2 cellular contexts compared by ENCODE assay signal in the genomic region with DNA sequence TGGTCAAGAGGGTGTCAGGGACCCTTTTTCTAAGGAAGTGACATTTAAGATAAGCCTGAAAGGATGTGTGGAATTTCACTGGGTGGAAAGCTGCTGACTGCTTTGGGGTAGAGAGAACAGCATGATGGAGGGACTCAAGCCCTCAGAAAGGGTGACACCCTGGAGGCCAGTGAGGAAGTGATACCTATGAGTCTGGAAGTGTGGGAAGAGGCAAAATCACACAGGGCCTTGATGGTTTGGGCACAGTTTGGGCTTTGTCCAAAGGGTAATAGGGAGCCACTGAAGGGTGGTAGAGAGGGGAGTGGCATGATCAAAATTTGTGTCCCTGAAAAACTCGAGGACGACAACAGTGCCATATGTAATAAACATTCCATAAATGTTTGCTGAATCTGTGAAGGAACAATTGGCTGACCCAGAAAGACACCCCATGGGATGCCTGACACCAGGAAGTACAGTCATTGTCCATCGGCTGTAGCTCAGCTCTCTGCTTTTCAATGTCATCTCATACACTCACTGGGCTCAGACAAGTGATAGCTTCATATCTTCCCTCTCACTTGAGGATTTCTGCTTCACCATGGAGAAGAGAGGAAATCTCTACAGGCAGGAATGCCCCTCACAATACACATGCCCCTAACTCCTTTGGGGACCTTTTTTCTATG.
TF ChIP-seq lines count a peak whose summit lies in the region.

No MANE protein-coding gene starts in this region.

TF ChIP-seq in SK-N-SH, 30 proteins besides CTCF, POLR2A, EP300 and RAD21:
- TF ChIP-seq IRF3 (IDR thresholded peaks at IDR 0.05; ENCODE audit: low read depth, low read length): no peak
- TF ChIP-seq RXRA (IDR thresholded peaks at IDR 0.05; ENCODE audit: borderline replicate concordance, low read depth): no peak
- no peak for TF ChIP-seq PBX3 (IDR thresholded peaks at IDR 0.05)

TF ChIP-seq in SK-N-SH treated with all-trans-retinoic acid at 6 μM for 48 hours, 23 proteins besides CTCF, POLR2A, EP300 and RAD21:
- TF ChIP-seq ESRRG (CRISPR knock-in tag; IDR thresholded peaks at IDR 0.05): no peak
- no peak for TF ChIP-seq ZNF70 (CRISPR knock-in tag; IDR thresholded peaks at IDR 0.05)
- TF ChIP-seq CSDC2 (CRISPR knock-in tag; IDR thresholded peaks at IDR 0.05): no peak
- TF ChIP-seq PATZ1 (CRISPR knock-in tag; IDR thresholded peaks at IDR 0.05; ENCODE audit: borderline replicate concordance): no peak
- TF ChIP-seq TCF4 (CRISPR knock-in tag; IDR thresholded peaks at IDR 0.05; ENCODE audit: borderline replicate concordance): no peak
- no peak for TF ChIP-seq ZFP3 (CRISPR knock-in tag; IDR thresholded peaks at IDR 0.05)
- no peak for TF ChIP-seq GLIS3 (CRISPR knock-in tag; IDR thresholded peaks at IDR 0.05)
- TF ChIP-seq, protein P1, sequence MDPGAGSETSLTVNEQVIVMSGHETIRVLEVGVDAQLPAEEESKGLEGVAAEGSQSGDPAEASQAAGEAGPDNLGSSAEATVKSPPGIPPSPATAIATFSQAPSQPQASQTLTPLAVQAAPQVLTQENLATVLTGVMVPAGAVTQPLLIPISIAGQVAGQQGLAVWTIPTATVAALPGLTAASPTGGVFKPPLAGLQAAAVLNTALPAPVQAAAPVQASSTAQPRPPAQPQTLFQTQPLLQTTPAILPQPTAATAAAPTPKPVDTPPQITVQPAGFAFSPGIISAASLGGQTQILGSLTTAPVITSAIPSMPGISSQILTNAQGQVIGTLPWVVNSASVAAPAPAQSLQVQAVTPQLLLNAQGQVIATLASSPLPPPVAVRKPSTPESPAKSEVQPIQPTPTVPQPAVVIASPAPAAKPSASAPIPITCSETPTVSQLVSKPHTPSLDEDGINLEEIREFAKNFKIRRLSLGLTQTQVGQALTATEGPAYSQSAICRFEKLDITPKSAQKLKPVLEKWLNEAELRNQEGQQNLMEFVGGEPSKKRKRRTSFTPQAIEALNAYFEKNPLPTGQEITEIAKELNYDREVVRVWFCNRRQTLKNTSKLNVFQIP (CRISPR knock-in tag; IDR thresholded peaks at IDR 0.05; ENCODE audit: borderline replicate concordance, low read depth): no peak
- TF ChIP-seq RARB (CRISPR knock-in tag; IDR thresholded peaks at IDR 0.05): no peak
- TF ChIP-seq, protein P2, sequence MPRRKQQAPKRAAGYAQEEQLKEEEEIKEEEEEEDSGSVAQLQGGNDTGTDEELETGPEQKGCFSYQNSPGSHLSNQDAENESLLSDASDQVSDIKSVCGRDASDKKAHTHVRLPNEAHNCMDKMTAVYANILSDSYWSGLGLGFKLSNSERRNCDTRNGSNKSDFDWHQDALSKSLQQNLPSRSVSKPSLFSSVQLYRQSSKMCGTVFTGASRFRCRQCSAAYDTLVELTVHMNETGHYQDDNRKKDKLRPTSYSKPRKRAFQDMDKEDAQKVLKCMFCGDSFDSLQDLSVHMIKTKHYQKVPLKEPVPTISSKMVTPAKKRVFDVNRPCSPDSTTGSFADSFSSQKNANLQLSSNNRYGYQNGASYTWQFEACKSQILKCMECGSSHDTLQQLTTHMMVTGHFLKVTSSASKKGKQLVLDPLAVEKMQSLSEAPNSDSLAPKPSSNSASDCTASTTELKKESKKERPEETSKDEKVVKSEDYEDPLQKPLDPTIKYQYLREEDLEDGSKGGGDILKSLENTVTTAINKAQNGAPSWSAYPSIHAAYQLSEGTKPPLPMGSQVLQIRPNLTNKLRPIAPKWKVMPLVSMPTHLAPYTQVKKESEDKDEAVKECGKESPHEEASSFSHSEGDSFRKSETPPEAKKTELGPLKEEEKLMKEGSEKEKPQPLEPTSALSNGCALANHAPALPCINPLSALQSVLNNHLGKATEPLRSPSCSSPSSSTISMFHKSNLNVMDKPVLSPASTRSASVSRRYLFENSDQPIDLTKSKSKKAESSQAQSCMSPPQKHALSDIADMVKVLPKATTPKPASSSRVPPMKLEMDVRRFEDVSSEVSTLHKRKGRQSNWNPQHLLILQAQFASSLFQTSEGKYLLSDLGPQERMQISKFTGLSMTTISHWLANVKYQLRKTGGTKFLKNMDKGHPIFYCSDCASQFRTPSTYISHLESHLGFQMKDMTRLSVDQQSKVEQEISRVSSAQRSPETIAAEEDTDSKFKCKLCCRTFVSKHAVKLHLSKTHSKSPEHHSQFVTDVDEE (CRISPR knock-in tag; IDR thresholded peaks at IDR 0.05): no peak
- no peak for TF ChIP-seq ISL1 (CRISPR knock-in tag; IDR thresholded peaks at IDR 0.05)
- no peak for TF ChIP-seq PPARA (CRISPR knock-in tag; IDR thresholded peaks at IDR 0.05; ENCODE audit: borderline replicate concordance)
- no peak for TF ChIP-seq SNAI2 (CRISPR knock-in tag; IDR thresholded peaks at IDR 0.05)
- no peak for TF ChIP-seq ZNF565 (CRISPR knock-in tag; conservative IDR thresholded peaks at IDR 0.05; ENCODE audit: low read depth)
- TF ChIP-seq TOX (CRISPR knock-in tag; IDR thresholded peaks at IDR 0.05; ENCODE audit: borderline replicate concordance): no peak
- no peak for TF ChIP-seq BACH2 (CRISPR knock-in tag; IDR thresholded peaks at IDR 0.05; ENCODE audit: borderline replicate concordance)
- no peak for TF ChIP-seq OSR1 (CRISPR knock-in tag; IDR thresholded peaks at IDR 0.05)
- no peak for TF ChIP-seq ZC3H10 (CRISPR knock-in tag; IDR thresholded peaks at IDR 0.05)
- TF ChIP-seq ZNF8 (CRISPR knock-in tag; IDR thresholded peaks at IDR 0.05): no peak
